Comparison of ENCODE assay signal across 12 cellular contexts in genomic region chr1:9250586-9251381, GRCh38. TPM values are rescaled to one million over a fixed set of nuclear protein-coding genes. Genes with fewer than 3 reads are reported as not detected.
DNase-seq lines count a peak whose midpoint lies in the region; ATAC-seq, FAIRE-seq and TF ChIP-seq lines count a peak whose summit lies in the region.
"Had no signal": no experiment of that assay in that cellular context is flagged by ENCODE, and none has a peak within 500 bp of the region (broad histone marks: within the 10 kb centered on the region; RNA-seq: fewer than 3 reads in every experiment).

No MANE protein-coding gene starts in this region.

- peaks cover 13 to 22% (median 15%) of the 10 kb centered on the region in 3 donors for H3K4me1 Mint-ChIP-seq in T-cell
- H3K4me1 Mint-ChIP-seq in activated CD4-positive, alpha-beta T cell treated with anti-CD3 and anti-CD28 coated beads, Interleukin-2, amount 10 ng/mL, durations not matched to agents 7 days and 5 days: peaks cover 13% of the 10 kb centered on the region

- H2AFZ ChIP-seq in mammary epithelial cell (ENCODE audit: low read depth, low read length) (no peak overlapping the region), hepatocyte (no peak overlapping the region)

- peaks cover 30% of the 10 kb centered on the region for H3K36me3 Mint-ChIP-seq in T-cell
- peaks cover 2% of the 10 kb centered on the region for H3K36me3 Mint-ChIP-seq in activated CD4-positive, alpha-beta T cell treated with anti-CD3 and anti-CD28 coated beads, Interleukin-2, amount 10 ng/mL, durations not matched to agents 7 days and 5 days (ENCODE audit: low read depth)

- H3K9me3 Mint-ChIP-seq in T-cell: no peaks in the 10 kb centered on the region
- H3K9me3 Mint-ChIP-seq in activated CD4-positive, alpha-beta T cell treated with anti-CD3 and anti-CD28 coated beads, Interleukin-2, amount 10 ng/mL, durations not matched to agents 7 days and 5 days: no peaks in the 10 kb centered on the region

- H3K4me1 ChIP-seq in breast epithelium: peaks cover 0 to 12% of the 10 kb centered on the region in 2 donors
- no peaks in the 10 kb centered on the region for H3K4me1 ChIP-seq in mammary epithelial cell (ENCODE audit: insufficient read depth, low read length)
- peaks cover 41% of the 10 kb centered on the region for H3K4me1 ChIP-seq in hepatocyte (ENCODE audit: insufficient read depth)
- peaks cover 12 to 21% (median 15%) of the 10 kb centered on the region in 3 donors for H3K4me1 ChIP-seq in pancreas
- H3K4me1 ChIP-seq: SJSA1 had no signal

- no peak overlapping the region for H3K4me3 Mint-ChIP-seq in T-cell
- no peak overlapping the region for H3K4me3 Mint-ChIP-seq in activated CD4-positive, alpha-beta T cell treated with anti-CD3 and anti-CD28 coated beads, Interleukin-2, amount 10 ng/mL, durations not matched to agents 7 days and 5 days

- H3K79me2 ChIP-seq in mammary epithelial cell (ENCODE audit: insufficient read depth, low read length) (no peaks in the 10 kb centered on the region), hepatocyte (peaks cover 27% of the 10 kb centered on the region)

- dilution Hi-C loops in mammary epithelial cell (cut with HindIII; ENCODE audit: low sequenced_read_pairs): no loop called here

- H3K27ac ChIP-seq in breast epithelium (peak overlapping the region; percentile 14 to 66), mammary epithelial cell (ENCODE audit: insufficient read depth, low read depth, low read length) (no peak overlapping the region), hepatocyte (peak overlapping the region; percentile 34), pancreas (peak overlapping the region in 2 of 4 donors; percentile 69 to 85)
- H3K27ac ChIP-seq: SJSA1 had no signal

- no peaks in the 10 kb centered on the region for H3K9me2 ChIP-seq in hepatocyte (replicated peaks; ENCODE audit: insufficient read depth)

- H3K27ac Mint-ChIP-seq in T-cell: no peak overlapping the region
- H3K27ac Mint-ChIP-seq in activated CD4-positive, alpha-beta T cell treated with anti-CD3 and anti-CD28 coated beads, Interleukin-2, amount 10 ng/mL, durations not matched to agents 7 days and 5 days: no peak overlapping the region

- CTCF ChIA-PET in mammary epithelial cell (lab: Charles Lee; ENCODE audit: low non-redundant PET): interaction anchor here (0.7 kb wide), 1 partner anchor 314 kb away, joined by 3 read pairs; no protein-coding TSS in a partner anchor
- CTCF ChIA-PET in T-cell (lab: Charles Lee): interaction anchor here in 1 of 2 donors (0.5 to 0.6 kb wide), 2 partner anchors 109 to 162 kb away, joined by 3 to 4 read pairs; no protein-coding TSS in a partner anchor
- CTCF ChIA-PET in activated CD4-positive, alpha-beta T cell treated with anti-CD3 and anti-CD28 coated beads, Interleukin-2, amount 10 ng/mL, durations not matched to agents 7 days and 5 days (lab: Charles Lee): interaction anchor here (0.6 to 2.0 kb wide), 8 partner anchors 11 to 1786 kb away, joined by 3 to 7 read pairs (median 4); partner anchors contain the start of gene H6PD

- H3K27me3 Mint-ChIP-seq in T-cell: no peaks in the 10 kb centered on the region
- no peaks in the 10 kb centered on the region for H3K27me3 Mint-ChIP-seq in activated CD4-positive, alpha-beta T cell treated with anti-CD3 and anti-CD28 coated beads, Interleukin-2, amount 10 ng/mL, durations not matched to agents 7 days and 5 days

- H4K20me1 ChIP-seq in mammary epithelial cell (ENCODE audit: insufficient read depth, low read length) (no peaks in the 10 kb centered on the region), hepatocyte (ENCODE audit: insufficient read depth, poor library complexity, severe bottlenecking) (peaks cover 3% of the 10 kb centered on the region)

- intact Hi-C loops in breast epithelium (cut with DNase I; ENCODE audit: low total_unique reads): no loop called here
- intact Hi-C loops in mammary epithelial cell (cut with micrococcal nuclease): loop anchor here (1.0 kb wide), 1 partner anchor 140 kb away; no protein-coding TSS in a partner anchor
- intact Hi-C loops in pancreas (cut with DNase I): no loop called here

- POLR2A ChIA-PET in T-cell (lab: Charles Lee): no interaction called here
- POLR2A ChIA-PET in activated CD4-positive, alpha-beta T cell treated with anti-CD3 and anti-CD28 coated beads, Interleukin-2, amount 10 ng/mL, durations not matched to agents 7 days and 5 days (lab: Charles Lee): no interaction called here

- no peaks in the 10 kb centered on the region for H3K27me3 ChIP-seq in breast epithelium
- H3K27me3 ChIP-seq in mammary epithelial cell (ENCODE audit: insufficient read depth, low read length): no peaks in the 10 kb centered on the region
- no peaks in the 10 kb centered on the region for H3K27me3 ChIP-seq in hepatocyte
- H3K27me3 ChIP-seq in pancreas: no peaks in the 10 kb centered on the region
- H3K27me3 ChIP-seq: SJSA1 had no signal

- TF ChIP-seq CTCF in breast epithelium (IDR thresholded peaks at IDR 0.05) (no peak), mammary epithelial cell (conservative IDR thresholded peaks at IDR 0.05 in 1 of 2, IDR thresholded peaks at IDR 0.05 in 1 of 2; ENCODE audit: extremely low read depth in 1 of 2, insufficient read depth in 1 of 2, low read depth in 1 of 2, low read length in 2 of 2) (no peak), hepatocyte (IDR thresholded peaks at IDR 0.05; ENCODE audit: poor library complexity) (no peak), pancreas (IDR thresholded peaks at IDR 0.05) (no peak)

- ATAC-seq in pancreas: peak; percentile 16 to 22 (median 19)
- ATAC-seq in T-cell (replicated peaks in 1 of 4): no peak

- no TSS peak for BruUV-seq in mammary epithelial cell (replicated peaks; lab: Mats Ljungman, UMichigan)

- DNase-seq in breast epithelium (ENCODE audit: low spot score in 2 of 2) (no peak), mammary epithelial cell (no peak), hepatocyte (ENCODE audit: low spot score) (no peak), pancreas (peak in 1 of 6 donors; percentile 48), NCI-H1436 treated with DMSO at 0.1 percent for 48 hours (lab: John Stamatoyannopoulos, UW) (no peak), T-cell (no peak), NCI-H446 (lab: John Stamatoyannopoulos, UW) (no peak)
- DNase-seq in activated CD4-positive, alpha-beta T cell treated with anti-CD3 and anti-CD28 coated beads, Interleukin-2, amount 10 ng/mL, durations not matched to agents 7 days and 5 days: no peak
- DNase-seq: effector CD4-positive, alpha-beta T cell; NCI-H2029 treated with DMSO at 0.1 percent for 48 hours had no signal

- H3K4me3 ChIP-seq in breast epithelium (peak overlapping the region in 1 of 3 donors; percentile 10), mammary epithelial cell (replicated peaks in 1 of 3; ENCODE audit: insufficient read depth in 1 of 3, low read depth in 2 of 3, low read length in 3 of 3) (no peak overlapping the region), hepatocyte (no peak overlapping the region), pancreas (no peak overlapping the region)
- H3K4me3 ChIP-seq: SJSA1 had no signal

- no peaks in the 10 kb centered on the region for H3K9me3 ChIP-seq in breast epithelium
- H3K9me3 ChIP-seq in mammary epithelial cell (replicated peaks; ENCODE audit: insufficient read depth, low read length): no peaks in the 10 kb centered on the region
- H3K9me3 ChIP-seq in hepatocyte (ENCODE audit: low read depth): no peaks in the 10 kb centered on the region
- H3K9me3 ChIP-seq in pancreas: no peaks in the 10 kb centered on the region
- H3K9me3 ChIP-seq: SJSA1 had no signal

- H3K36me3 ChIP-seq in breast epithelium (no peaks in the 10 kb centered on the region), mammary epithelial cell (ENCODE audit: insufficient read depth, low read length) (no peaks in the 10 kb centered on the region), hepatocyte (replicated peaks; ENCODE audit: insufficient read depth, low read depth) (no peaks in the 10 kb centered on the region), pancreas (peaks cover 0 to 8% (median 0%) of the 10 kb centered on the region in 3 donors)

- WGBS in mammary epithelial cell (ENCODE audit: low coverage, missing lambda C conversion rate): 56% methylated on average over 13 of the region's 19 CpGs
- 74% methylated on average over 19 of the region's 19 CpGs for WGBS in hepatocyte (ENCODE audit: low lambda C conversion rate, missing lambda C conversion rate)
- 54 to 60% methylated on average over 15 to 19 of the region's 19 CpGs for WGBS in pancreas, 2 donors

- no peak for FAIRE-seq in pancreas (lab: Jason Lieb, UNC)
- FAIRE-seq: D721Med had no signal

- no peak overlapping the region for H3K4me2 ChIP-seq in mammary epithelial cell (ENCODE audit: insufficient read depth, low read depth, low read length)
- H3K4me2 ChIP-seq in hepatocyte: no peak overlapping the region

- no peak for TF ChIP-seq POLR2A in breast epithelium (IDR thresholded peaks at IDR 0.05)

- no peak overlapping the region for H3K9ac ChIP-seq in mammary epithelial cell (ENCODE audit: insufficient read depth, low read length)

- in situ Hi-C loops in mammary epithelial cell (cut with MboI; ENCODE audit: low sequenced_read_pairs in 2 of 2): loop anchor here in 1 of 2 donors (25.0 kb wide), 1 partner anchor 112 kb away; no protein-coding TSS in a partner anchor

RNA-seq across cellular contexts. Expression of gene H6PD, which starts 16.2 kb away (rescaled TPM):
- total RNA-seq in breast epithelium (10 to 100 TPM; 46.4 to 77.4 (median 49.5) TPM), mammary epithelial cell (10 to 100 TPM; 12.6 to 18.0 TPM), hepatocyte (40.4 and 54.8 TPM in 2 replicates), pancreas (10 to 100 TPM; 14.2 to 34.2 (median 18.5) TPM), T-cell (10 to 100 TPM; 17.6 to 26.5 (median 23.9) TPM)
- polyA plus RNA-seq in mammary epithelial cell (5.4 TPM), hepatocyte (23.9 and 26.3 TPM in 2 replicates), pancreas (10 to 100 TPM in 1 of 2 donors, 1 to 10 TPM in 1; 8.7 to 13.4 TPM)
- 12.0 TPM for polyA minus RNA-seq in mammary epithelial cell
- total RNA-seq in activated CD4-positive, alpha-beta T cell treated with anti-CD3 and anti-CD28 coated beads, Interleukin-2, amount 10 ng/mL, durations not matched to agents 7 days and 5 days: 10 to 100 TPM; 15.1 to 15.3 TPM

RNA-seq across cellular contexts. Expression of gene SPSB1, which starts 41.9 kb away (rescaled TPM):
- total RNA-seq in breast epithelium: 10 to 100 TPM; 30.6 to 52.5 (median 34.4) TPM
- total RNA-seq in mammary epithelial cell: 10 to 100 TPM; 18.2 to 56.7 TPM
- 13.2 TPM for polyA plus RNA-seq in mammary epithelial cell
- 17.3 TPM for polyA minus RNA-seq in mammary epithelial cell
- total RNA-seq in hepatocyte: 61.3 and 66.9 TPM in 2 replicates
- 75.3 and 102 TPM in 2 replicates for polyA plus RNA-seq in hepatocyte
- 10 to 100 TPM; 10.5 to 27.5 (median 21.0) TPM for total RNA-seq in pancreas
- polyA plus RNA-seq in pancreas: 10 to 100 TPM; 11.9 to 15.4 TPM
- total RNA-seq in T-cell: 1 to 10 TPM; 3.1 to 6.4 (median 5.4) TPM
- 1 to 10 TPM; 4.8 to 6.6 TPM for total RNA-seq in activated CD4-positive, alpha-beta T cell treated with anti-CD3 and anti-CD28 coated beads, Interleukin-2, amount 10 ng/mL, durations not matched to agents 7 days and 5 days

Comparison
In these comparisons a context has a peak if more than half of its experiments do, and no peak if none do; other contexts are left out.
1. ATAC-seq: peak in pancreas (4 of 4); none in T-cell (0 of 4).